11 cellular contexts compared by ENCODE assay signal in genomic region chr2:239114616-239115265, GRCh38.
A peak's percentile ranks its signal among the peaks of the same experiment; 100 is the strongest.
DNase-seq lines count a peak whose midpoint lies in the region; FAIRE-seq and TF ChIP-seq lines count a peak whose summit lies in the region.
"Had no signal": no experiment of that assay in that cellular context is flagged by ENCODE, and none has a peak within 500 bp of the region (broad histone marks: within the 10 kb centered on the region; RNA-seq: fewer than 3 reads in every experiment).

No MANE protein-coding gene starts in this region.

- no peak overlapping the region for H3K27ac ChIP-seq in mesendoderm (ENCODE audit: low read depth, low read length)
- no peak overlapping the region for H3K27ac ChIP-seq in coronary artery
- H3K27ac ChIP-seq in OCI-LY7 (ENCODE audit: low read depth, low read length, poor library complexity, severe bottlenecking), result no peak overlapping the region

- no peak overlapping the region for H2BK15ac ChIP-seq in mesendoderm (replicated peaks; ENCODE audit: low read depth)

- no CpG with 5 or more reads among the region's 25 CpGs for WGBS in mesendoderm (ENCODE audit: extremely low coverage, insufficient coverage, low lambda C conversion rate)

- H3K18ac ChIP-seq in mesendoderm (ENCODE audit: low read length), result no peak overlapping the region

- FAIRE-seq in D721Med (lab: Jason Lieb, UNC), result no peak

- no peaks in the 10 kb centered on the region for H3K9me3 ChIP-seq in OCI-LY7 (ENCODE audit: low read length)

- no peak overlapping the region for H3K56ac ChIP-seq in mesendoderm (ENCODE audit: low read length)

- no peak overlapping the region for H4K8ac ChIP-seq in mesendoderm (ENCODE audit: low read depth, low read length)

- H3K23ac ChIP-seq in mesendoderm (ENCODE audit: low read length), result no peak overlapping the region

- H2AK5ac ChIP-seq in mesendoderm (ENCODE audit: low read length), result no peak overlapping the region

- H3K79me1 ChIP-seq in mesendoderm (ENCODE audit: low read length), result no peaks in the 10 kb centered on the region

- CTCF ChIA-PET in OCI-LY7 (lab: Charles Lee; ENCODE audit: unreplicated experiment), result no interaction called here

- no peak overlapping the region for H2BK5ac ChIP-seq in mesendoderm (ENCODE audit: low read length)

- DNase-seq in ACHN (peak; percentile 27), HuH-7 (ENCODE audit: low spot score) (peak; percentile 38), dermis blood vessel endothelial cell (peak; percentile 68), mesendoderm (peak; percentile 17), D721Med (ENCODE audit: insufficient read length, low spot score) (no peak), coronary artery (ENCODE audit: low spot score) (no peak), OCI-LY7 (ENCODE audit: low spot score) (no peak)
- no peak for DNase-seq in effector CD8-positive, alpha-beta T cell (lab: John Stamatoyannopoulos, UW)
- DNase-seq: activated B cell treated with CpG ODN at 0.5 μM for 24 hours; activated naive CD4-positive, alpha-beta T cell treated with anti-CD3 and anti-CD28 coated beads for 36 hours; nucleus accumbens had no signal

- no peak overlapping the region for H3K9ac ChIP-seq in mesendoderm (ENCODE audit: low read length)

- no peak for TF ChIP-seq CTCF in D721Med (IDR thresholded peaks at IDR 0.05; ENCODE audit: insufficient read depth, missing control alignments)
- TF ChIP-seq CTCF in coronary artery (IDR thresholded peaks at IDR 0.05), result no peak
- no peak for TF ChIP-seq CTCF in OCI-LY7 (conservative IDR thresholded peaks at IDR 0.05; ENCODE audit: low read length)

- no peak overlapping the region for H2AFZ ChIP-seq in OCI-LY7 (ENCODE audit: low read length)

- no peak overlapping the region for H4K5ac ChIP-seq in mesendoderm (ENCODE audit: low read length)

- in situ Hi-C loops in ACHN (cut with HindIII; ENCODE audit: low pct_ligation_motif_present, low pct_unique_long_range_greater_than_20kb, low sequenced_read_pairs), result no loop called here

- POLR2A ChIA-PET in OCI-LY7 (lab: Charles Lee), result no interaction called here

- intact Hi-C loops in OCI-LY7 (cut with micrococcal nuclease; ENCODE audit: unreplicated experiment), result no loop called here

- no peaks in the 10 kb centered on the region for H3K9me2 ChIP-seq in OCI-LY7 (ENCODE audit: insufficient read depth, low read length)

- H3K36me3 ChIP-seq in mesendoderm (ENCODE audit: control insufficient read depth, insufficient read depth, low read length) (no peaks in the 10 kb centered on the region), OCI-LY7 (ENCODE audit: insufficient read depth, low read length) (no peaks in the 10 kb centered on the region)

- H3K4me1 ChIP-seq in mesendoderm (ENCODE audit: control insufficient read depth, low read depth, low read length) (no peaks in the 10 kb centered on the region), OCI-LY7 (ENCODE audit: insufficient read depth, low read length, poor library complexity, severe bottlenecking) (no peaks in the 10 kb centered on the region)

- H3K79me2 ChIP-seq in mesendoderm (ENCODE audit: control insufficient read depth, insufficient read depth, low read length) (no peaks in the 10 kb centered on the region), OCI-LY7 (ENCODE audit: insufficient read depth, low read depth, low read length) (no peaks in the 10 kb centered on the region)

- no peak overlapping the region for H3K4ac ChIP-seq in mesendoderm (ENCODE audit: low read depth, low read length)

- no peaks in the 10 kb centered on the region for H4K20me1 ChIP-seq in OCI-LY7 (ENCODE audit: insufficient read depth, low read length)

- no peak overlapping the region for H3K4me2 ChIP-seq in mesendoderm (ENCODE audit: low read length)
- no peak overlapping the region for H3K4me2 ChIP-seq in OCI-LY7 (ENCODE audit: low read length)

- H3K4me3 ChIP-seq in mesendoderm (ENCODE audit: low read length) (no peak overlapping the region), coronary artery (no peak overlapping the region), OCI-LY7 (ENCODE audit: low read depth, low read length, poor library complexity, severe bottlenecking) (no peak overlapping the region)

- BruUV-seq in OCI-LY7 (replicated peaks; lab: Mats Ljungman, UMichigan), result no TSS peak

- no peaks in the 10 kb centered on the region for H3K27me3 ChIP-seq in mesendoderm (ENCODE audit: insufficient read depth, low read length, poor library complexity)

- no peak overlapping the region for H2BK120ac ChIP-seq in mesendoderm (ENCODE audit: low read depth, low read length)

Comparison
In these comparisons a context has a peak if more than half of its experiments do, and no peak if none do; other contexts are left out.
1. DNase-seq: peak in ACHN (single experiment), HuH-7 (single experiment), dermis blood vessel endothelial cell (single experiment) and mesendoderm (single experiment); none in effector CD8-positive, alpha-beta T cell (single experiment), D721Med (single experiment), coronary artery (single experiment) and OCI-LY7 (single experiment).